21 cellular contexts compared by ENCODE assay signal in the genomic region with DNA sequence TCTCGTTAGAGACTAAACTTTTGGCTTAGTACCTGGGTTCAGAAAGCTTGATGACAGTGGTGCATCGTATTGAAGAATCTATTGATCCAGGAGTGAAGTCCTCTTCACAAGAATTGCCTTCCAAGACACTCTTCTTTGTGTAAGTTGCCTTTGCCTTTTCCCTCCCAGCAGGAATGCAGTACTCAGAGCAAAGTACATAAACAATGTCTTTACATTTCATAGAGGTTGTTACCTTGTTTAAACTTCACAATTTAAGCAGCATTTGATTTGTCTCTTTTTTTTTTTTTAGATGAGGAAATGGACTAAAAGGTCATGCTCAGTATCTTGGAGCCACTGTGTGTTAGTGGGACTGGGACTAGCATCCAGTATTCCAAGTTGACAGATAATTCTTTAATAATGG. TPM values are rescaled to one million over a fixed set of nuclear protein-coding genes. Genes with fewer than 3 reads are reported as not detected.
DNase-seq lines count a peak whose midpoint lies in the region; ATAC-seq and TF ChIP-seq lines count a peak whose summit lies in the region.
"Had no signal": no experiment of that assay in that cellular context is flagged by ENCODE, and none has a peak within 500 bp of the region (broad histone marks: within the 10 kb centered on the region; RNA-seq: fewer than 3 reads in every experiment).

No MANE protein-coding gene starts in this region.

- no peaks in the 10 kb centered on the region for H3K9me2 ChIP-seq in SK-N-SH

- DNase-seq in natural killer cell = no peak
- no peak for DNase-seq in natural killer cell treated with Interleukin-12 subunit alpha and Interleukin-12 subunit beta and Interleukin-15 and Interleukin-18, amount 100 ng/mL, for 72 hours (ENCODE audit: low spot score)
- no peak for DNase-seq in effector memory CD8-positive, alpha-beta T cell
- DNase-seq in naive thymus-derived CD8-positive, alpha-beta T cell = no peak
- DNase-seq in SK-N-SH = no peak
- DNase-seq: activated CD4-positive, alpha-beta T cell treated with anti-CD3 and anti-CD28 coated beads for 4 hours; activated CD8-positive, alpha-beta memory T cell treated with anti-CD3 and anti-CD28 coated beads, Interleukin-2, amount 10 ng/mL, durations not matched to agents 7 days and 5 days; colonic mucosa; COR-L47; DMS79 treated with DMSO at 0.1 percent for 48 hours; esophagus squamous epithelium; islet precursor cell; NCI-H2081 treated with DMSO at 0.1 percent for 48 hours; nephron progenitor cell had no signal

- H3K9ac ChIP-seq in SK-N-SH = no peak overlapping the region

- peak overlapping the region; percentile 52 for H3K4me3 Mint-ChIP-seq in natural killer cell
- H3K4me3 Mint-ChIP-seq in natural killer cell treated with Interleukin-12 subunit alpha and Interleukin-12 subunit beta and Interleukin-15 and Interleukin-18, amount 100 ng/mL, for 72 hours = no peak overlapping the region
- H3K4me3 Mint-ChIP-seq in effector memory CD8-positive, alpha-beta T cell = no peak overlapping the region
- peak overlapping the region in 3 of 10 donors; percentile 8 to 28 (median 20) for H3K4me3 Mint-ChIP-seq in naive thymus-derived CD8-positive, alpha-beta T cell
- H3K4me3 Mint-ChIP-seq: activated CD8-positive, alpha-beta memory T cell treated with anti-CD3 and anti-CD28 coated beads, Interleukin-2, amount 10 ng/mL, durations not matched to agents 7 days and 5 days; nephron progenitor cell; T-helper 1 cell treated with Interleukin-12 subunit alpha and Interleukin-12 subunit beta and Interleukin-4 antibody, amounts not matched to agents 30 μg/mL and 1 μg/mL, for 36 hours had no signal

- H3K4me1 ChIP-seq in SK-N-SH (ENCODE audit: control insufficient read depth in 1 of 2, insufficient read depth in 2 of 2, low read depth in 1 of 2, low read length in 1 of 2) = no peaks in the 10 kb centered on the region
- H3K4me1 ChIP-seq: colonic mucosa had no signal

- 92% methylated on average over 2 of the region's 2 CpGs for WGBS in SK-N-SH (ENCODE audit: low lambda C conversion rate)

- H3K27me3 Mint-ChIP-seq in natural killer cell (ENCODE audit: low read depth in 2 of 2) = no peaks in the 10 kb centered on the region
- H3K27me3 Mint-ChIP-seq in natural killer cell treated with Interleukin-12 subunit alpha and Interleukin-12 subunit beta and Interleukin-15 and Interleukin-18, amount 100 ng/mL, for 72 hours = no peaks in the 10 kb centered on the region
- no peaks in the 10 kb centered on the region for H3K27me3 Mint-ChIP-seq in effector memory CD8-positive, alpha-beta T cell
- no peaks in the 10 kb centered on the region for H3K27me3 Mint-ChIP-seq in naive thymus-derived CD8-positive, alpha-beta T cell
- H3K27me3 Mint-ChIP-seq: activated CD8-positive, alpha-beta memory T cell treated with anti-CD3 and anti-CD28 coated beads, Interleukin-2, amount 10 ng/mL, durations not matched to agents 7 days and 5 days had no signal

- no peaks in the 10 kb centered on the region for H3K9me3 ChIP-seq in SK-N-SH
- H3K9me3 ChIP-seq: colonic mucosa, esophagus squamous epithelium, gastroesophageal sphincter, sigmoid colon, SJSA1, vagina had no signal

- H4K20me1 ChIP-seq in SK-N-SH (ENCODE audit: insufficient read depth) = peaks cover 96% of the 10 kb centered on the region

- no peaks in the 10 kb centered on the region for H3K36me3 Mint-ChIP-seq in natural killer cell
- H3K36me3 Mint-ChIP-seq in natural killer cell treated with Interleukin-12 subunit alpha and Interleukin-12 subunit beta and Interleukin-15 and Interleukin-18, amount 100 ng/mL, for 72 hours = peaks cover 6% of the 10 kb centered on the region
- peaks cover 44% of the 10 kb centered on the region for H3K36me3 Mint-ChIP-seq in effector memory CD8-positive, alpha-beta T cell (ENCODE audit: insufficient read depth)
- peaks cover 0 to 45% (median 6%) of the 10 kb centered on the region in 3 donors for H3K36me3 Mint-ChIP-seq in naive thymus-derived CD8-positive, alpha-beta T cell

- peaks cover 0 to 32% of the 10 kb centered on the region in 2 experiments for H3K36me3 ChIP-seq in SK-N-SH (replicated peaks in 1 of 2; ENCODE audit: control insufficient read depth in 1 of 2, insufficient read depth in 2 of 2, low read length in 1 of 2)
- H3K36me3 ChIP-seq: colonic mucosa, gastroesophageal sphincter, sigmoid colon, vagina had no signal

- no peak for ATAC-seq in natural killer cell
- no peak for ATAC-seq in natural killer cell treated with Interleukin-12 subunit alpha and Interleukin-12 subunit beta and Interleukin-15 and Interleukin-18, amount 100 ng/mL, for 72 hours
- no peak for ATAC-seq in effector memory CD8-positive, alpha-beta T cell (replicated peaks)
- ATAC-seq in naive thymus-derived CD8-positive, alpha-beta T cell = no peak
- no peak for ATAC-seq in HG02571 (IDR thresholded peaks at IDR 0.05; ENCODE audit: unreplicated experiment)
- no peak for ATAC-seq in GM19324 (IDR thresholded peaks at IDR 0.05; ENCODE audit: low FRiP score, unreplicated experiment)
- ATAC-seq: activated CD8-positive, alpha-beta memory T cell treated with anti-CD3 and anti-CD28 coated beads, Interleukin-2, amount 10 ng/mL, durations not matched to agents 7 days and 5 days; gastroesophageal sphincter had no signal

- H3K4me3 ChIP-seq in SK-N-SH (ENCODE audit: low read depth in 2 of 2, low read length in 1 of 2) = no peak overlapping the region
- H3K4me3 ChIP-seq: colonic mucosa, esophagus squamous epithelium, gastroesophageal sphincter, sigmoid colon, SJSA1, vagina had no signal

- no peak overlapping the region for H3K4me2 ChIP-seq in SK-N-SH

- POLR2A ChIA-PET in naive thymus-derived CD8-positive, alpha-beta T cell (lab: Charles Lee) = no interaction called here
- POLR2A ChIA-PET in SK-N-SH (lab: Yijun Ruan, JAX) = no interaction called here

- intact Hi-C loops in natural killer cell (cut with micrococcal nuclease) = loop anchor here (2.0 kb wide), 1 partner anchor 23 kb away; no protein-coding TSS in a partner anchor

- no peak for TF ChIP-seq RAD21 in SK-N-SH (IDR thresholded peaks at IDR 0.05; ENCODE audit: low read length)

- H3K4me1 Mint-ChIP-seq in natural killer cell = peaks cover 67 to 76% of the 10 kb centered on the region in 2 donors
- H3K4me1 Mint-ChIP-seq in natural killer cell treated with Interleukin-12 subunit alpha and Interleukin-12 subunit beta and Interleukin-15 and Interleukin-18, amount 100 ng/mL, for 72 hours (ENCODE audit: low read depth in 2 of 2) = peaks cover 54 to 61% of the 10 kb centered on the region in 2 donors
- peaks cover 49 to 61% of the 10 kb centered on the region in 2 donors for H3K4me1 Mint-ChIP-seq in effector memory CD8-positive, alpha-beta T cell (ENCODE audit: low read depth in 2 of 2)
- peaks cover 36 to 78% (median 70%) of the 10 kb centered on the region in 4 donors for H3K4me1 Mint-ChIP-seq in naive thymus-derived CD8-positive, alpha-beta T cell

- H2AFZ ChIP-seq in SK-N-SH (ENCODE audit: low read depth) = no peak overlapping the region

- peak overlapping the region; percentile 66 to 77 for H3K27ac Mint-ChIP-seq in natural killer cell
- peak overlapping the region in 1 of 2 donors; percentile 56 for H3K27ac Mint-ChIP-seq in natural killer cell treated with Interleukin-12 subunit alpha and Interleukin-12 subunit beta and Interleukin-15 and Interleukin-18, amount 100 ng/mL, for 72 hours
- peak overlapping the region; percentile 20 to 68 for H3K27ac Mint-ChIP-seq in effector memory CD8-positive, alpha-beta T cell
- peak overlapping the region in 7 of 10 donors; percentile 5 to 86 (median 75) for H3K27ac Mint-ChIP-seq in naive thymus-derived CD8-positive, alpha-beta T cell
- H3K27ac Mint-ChIP-seq: activated CD8-positive, alpha-beta memory T cell treated with anti-CD3 and anti-CD28 coated beads, Interleukin-2, amount 10 ng/mL, durations not matched to agents 7 days and 5 days; T-helper 1 cell treated with Interleukin-12 subunit alpha and Interleukin-12 subunit beta and Interleukin-4 antibody, amounts not matched to agents 30 μg/mL and 1 μg/mL, for 36 hours had no signal

- H3K27ac ChIP-seq in SK-N-SH (ENCODE audit: low read depth in 2 of 2, low read length in 1 of 2) = peak overlapping the region in 1 of 2 experiments; percentile 37; a peak in 1 of 4 replicates
- H3K27ac ChIP-seq: colonic mucosa, gastroesophageal sphincter, SJSA1, vagina had no signal

- peaks cover 100% of the 10 kb centered on the region for H3K79me2 ChIP-seq in SK-N-SH (ENCODE audit: insufficient read depth)

- peaks cover 20% of the 10 kb centered on the region for H3F3A ChIP-seq in SK-N-SH (replicated peaks; ENCODE audit: insufficient read depth)

- CTCF ChIA-PET in SK-N-SH (lab: Yijun Ruan, JAX) = interaction anchor here (1.2 to 2.5 kb wide), 3 partner anchors 55 to 118 kb away, joined by 3 to 8 read pairs (median 5); no protein-coding TSS in a partner anchor

- TF ChIP-seq CTCF in natural killer cell (IDR thresholded peaks at IDR 0.05) (no peak), SK-N-SH (IDR thresholded peaks at IDR 0.05) (no peak)

- TF ChIP-seq EP300 in SK-N-SH (IDR thresholded peaks at IDR 0.05; ENCODE audit: borderline replicate concordance in 1 of 2, low read depth in 1 of 2, low read length in 1 of 2) = no peak

- no peaks in the 10 kb centered on the region for H3K9me3 Mint-ChIP-seq in natural killer cell
- no peaks in the 10 kb centered on the region for H3K9me3 Mint-ChIP-seq in natural killer cell treated with Interleukin-12 subunit alpha and Interleukin-12 subunit beta and Interleukin-15 and Interleukin-18, amount 100 ng/mL, for 72 hours
- no peaks in the 10 kb centered on the region for H3K9me3 Mint-ChIP-seq in effector memory CD8-positive, alpha-beta T cell
- no peaks in the 10 kb centered on the region for H3K9me3 Mint-ChIP-seq in naive thymus-derived CD8-positive, alpha-beta T cell
- H3K9me3 Mint-ChIP-seq: T-helper 1 cell treated with Interleukin-12 subunit alpha and Interleukin-12 subunit beta and Interleukin-4 antibody, amounts not matched to agents 30 μg/mL and 1 μg/mL, for 36 hours had no signal

- H3K27me3 ChIP-seq in SK-N-SH (ENCODE audit: insufficient read depth) = no peaks in the 10 kb centered on the region
- H3K27me3 ChIP-seq: colonic mucosa, esophagus squamous epithelium, gastroesophageal sphincter, sigmoid colon, SJSA1, vagina had no signal

TF ChIP-seq in SK-N-SH, 30 proteins besides CTCF, POLR2A, EP300 and RAD21 (continues in another document):
- TF ChIP-seq CHD2 (IDR thresholded peaks at IDR 0.05; ENCODE audit: low read length, partially characterized antibody) (no peak), MXI1 (IDR thresholded peaks at IDR 0.05; ENCODE audit: low read depth, low read length) (no peak), ELF1 (IDR thresholded peaks at IDR 0.05) (no peak), EZH2phosphoT487 (IDR thresholded peaks at IDR 0.05; ENCODE audit: borderline replicate concordance, low read depth) (no peak)

RNA-seq across cellular contexts. Expression of gene RAB7A, which starts 9.9 kb away (rescaled TPM):
- 100 to 1,000 TPM; 218 to 233 (median 224) TPM for total RNA-seq in natural killer cell
- 100 to 1,000 TPM; 183 to 338 TPM for total RNA-seq in natural killer cell treated with Interleukin-12 subunit alpha and Interleukin-12 subunit beta and Interleukin-15 and Interleukin-18, amount 100 ng/mL, for 72 hours
- total RNA-seq in naive thymus-derived CD8-positive, alpha-beta T cell = 100 to 1,000 TPM; 140 to 152 TPM
- polyA plus RNA-seq in naive thymus-derived CD8-positive, alpha-beta T cell = 100 to 1,000 TPM; 177 to 200 (median 185) TPM
- 271 and 329 TPM in 2 replicates for polyA plus RNA-seq in SK-N-SH (2012; rRNA removed)
- polyA plus RNA-seq in SK-N-SH (2012; cell fraction: cytosol; rRNA removed) = 329 and 346 TPM in 2 replicates
- polyA plus RNA-seq in SK-N-SH (2012; cell fraction: nucleus; rRNA removed) = 86.6 and 91.2 TPM in 2 replicates
